In the genomic region with DNA sequence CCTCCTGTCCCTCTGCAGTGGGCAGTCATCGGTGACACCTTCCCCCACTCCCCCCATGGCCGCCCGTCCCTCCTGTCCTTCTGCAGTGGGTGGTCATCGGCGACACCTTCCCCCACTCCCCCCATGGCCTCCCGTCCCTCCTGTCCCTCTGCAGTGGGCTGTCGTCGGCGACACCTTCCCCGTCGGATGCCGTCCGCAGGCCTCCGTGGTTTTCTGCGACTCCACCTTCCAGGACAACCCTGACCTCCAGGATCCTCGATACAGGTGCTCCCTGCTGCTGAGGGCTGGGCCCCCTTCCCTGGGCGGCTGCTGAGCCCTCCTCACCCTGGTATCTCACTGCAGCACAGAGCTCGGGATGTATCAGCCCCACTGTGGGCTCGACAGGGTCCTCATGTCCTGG, we compare ENCODE assay signal across 9 cellular contexts. TPM values are rescaled to one million over a fixed set of nuclear protein-coding genes. Genes with fewer than 3 reads are reported as not detected.
"Had no signal": no experiment of that assay in that cellular context is flagged by ENCODE, and none has a peak within 500 bp of the region (broad histone marks: within the 10 kb centered on the region; RNA-seq: fewer than 3 reads in every experiment).

No MANE protein-coding gene starts in this region.

- ATAC-seq: GM23338 had no signal

- H3K4me3 ChIP-seq: GM23338 had no signal

- H3K4me3 Mint-ChIP-seq: GM23338, H9, IgD-negative memory B cell had no signal

- H3K36me3 Mint-ChIP-seq: IgD-negative memory B cell had no signal

- FAIRE-seq: H1, H54, HTR-8/SVneo had no signal

- H3K27ac Mint-ChIP-seq: GM23338, H9, IgD-negative memory B cell had no signal

- H3K9me3 Mint-ChIP-seq: GM23338, IgD-negative memory B cell had no signal

- DNase-seq: HCEC 1CT, KBM-7 had no signal

- H3K4me2 ChIP-seq: GM23338 had no signal

- H2AFZ ChIP-seq: GM23338 had no signal

RNA-seq across cellular contexts. Expression of a gene that starts 2.2 kb away (rescaled TPM):
- total RNA-seq: GM23338, HT-29 had no signal
- polyA plus RNA-seq: GM23338, IgD-negative memory B cell had no signal
